13 cellular contexts compared by ENCODE assay signal in genomic region chr6:137350857-137351256, GRCh38.
DNase-seq lines count a peak whose midpoint lies in the region; ATAC-seq and TF ChIP-seq lines count a peak whose summit lies in the region.
"Had no signal": no experiment of that assay in that cellular context is flagged by ENCODE, and none has a peak within 500 bp of the region (broad histone marks: within the 10 kb centered on the region; RNA-seq: fewer than 3 reads in every experiment).

No MANE protein-coding gene starts in this region.

- peaks cover 5% of the 10 kb centered on the region for H3K27me3 Mint-ChIP-seq in activated T-helper 1 cell treated with anti-CD3 and anti-CD28 coated beads, Interleukin-12 subunit alpha, Interleukin-12 subunit beta, Interleukin-2, Interleukin-4 antibody, amounts not matched to agents 30 ng/mL and 10 ng/mL and 1 ng/mL, durations not matched to agents 14 hours and 24 hours and 36 hours (ENCODE audit: insufficient read depth)
- H3K27me3 Mint-ChIP-seq: CD4-positive, alpha-beta T cell; IgD-negative memory B cell had no signal

- H3K4me1 Mint-ChIP-seq in activated T-helper 1 cell treated with anti-CD3 and anti-CD28 coated beads, Interleukin-12 subunit alpha, Interleukin-12 subunit beta, Interleukin-2, Interleukin-4 antibody, amounts not matched to agents 30 ng/mL and 10 ng/mL and 1 ng/mL, durations not matched to agents 14 hours and 24 hours and 36 hours (ENCODE audit: low read depth), result peaks cover 21% of the 10 kb centered on the region
- H3K4me1 Mint-ChIP-seq: GM23338 had no signal

- H3K4me2 ChIP-seq in OCI-LY7 (ENCODE audit: low read length), result no peak overlapping the region
- H3K4me2 ChIP-seq: GM23338 had no signal

- no peaks in the 10 kb centered on the region for H3K9me3 Mint-ChIP-seq in activated T-helper 1 cell treated with anti-CD3 and anti-CD28 coated beads, Interleukin-12 subunit alpha, Interleukin-12 subunit beta, Interleukin-2, Interleukin-4 antibody, amounts not matched to agents 30 ng/mL and 10 ng/mL and 1 ng/mL, durations not matched to agents 14 hours and 24 hours and 36 hours
- H3K9me3 Mint-ChIP-seq: CD4-positive, alpha-beta T cell; GM23338; IgD-negative memory B cell had no signal

- DNase-seq in OCI-LY7 (ENCODE audit: low spot score), result no peak
- no peak for DNase-seq in right lobe of liver
- DNase-seq in NCI-H2196 treated with DMSO at 0.1 percent for 48 hours (lab: John Stamatoyannopoulos, UW; ENCODE audit: unreplicated experiment), result no peak
- no peak for DNase-seq in activated T-helper 1 cell treated with anti-CD3 and anti-CD28 coated beads, Interleukin-12 subunit alpha, Interleukin-12 subunit beta, Interleukin-2, Interleukin-4 antibody, amounts not matched to agents 30 ng/mL and 10 ng/mL and 1 ng/mL, durations not matched to agents 14 hours and 24 hours and 36 hours (ENCODE audit: low spot score)
- DNase-seq: ACHN; BE2C; Caco-2; CD4-positive, alpha-beta T cell; HCEC 1CT had no signal

- BruUV-seq in OCI-LY7 (replicated peaks; lab: Mats Ljungman, UMichigan), result no TSS peak

- no peaks in the 10 kb centered on the region for H3K36me3 Mint-ChIP-seq in activated T-helper 1 cell treated with anti-CD3 and anti-CD28 coated beads, Interleukin-12 subunit alpha, Interleukin-12 subunit beta, Interleukin-2, Interleukin-4 antibody, amounts not matched to agents 30 ng/mL and 10 ng/mL and 1 ng/mL, durations not matched to agents 14 hours and 24 hours and 36 hours (ENCODE audit: low read depth)

- no peaks in the 10 kb centered on the region for H3K27me3 ChIP-seq in right lobe of liver

- no peaks in the 10 kb centered on the region for H3K79me2 ChIP-seq in OCI-LY7 (ENCODE audit: insufficient read depth, low read depth, low read length)

- H3K4me1 ChIP-seq in OCI-LY7 (ENCODE audit: insufficient read depth, low read length, poor library complexity, severe bottlenecking) (peaks cover 36% of the 10 kb centered on the region), right lobe of liver (peaks cover 0 to 46% (median 11%) of the 10 kb centered on the region in 4 donors)
- H3K4me1 ChIP-seq: BE2C had no signal

- H2AFZ ChIP-seq in OCI-LY7 (ENCODE audit: low read length), result peak overlapping the region; percentile 69; the same call in 1 of the 2 replicates

- H3K27ac Mint-ChIP-seq in activated T-helper 1 cell treated with anti-CD3 and anti-CD28 coated beads, Interleukin-12 subunit alpha, Interleukin-12 subunit beta, Interleukin-2, Interleukin-4 antibody, amounts not matched to agents 30 ng/mL and 10 ng/mL and 1 ng/mL, durations not matched to agents 14 hours and 24 hours and 36 hours, result no peak overlapping the region
- H3K27ac Mint-ChIP-seq: CD4-positive, alpha-beta T cell; GM23338; IgD-negative memory B cell had no signal

- WGBS in right lobe of liver (ENCODE audit: insufficient coverage, low coverage, low lambda C conversion rate, missing lambda C conversion rate), result 41% methylated on average over 2 of the region's 2 CpGs

- intact Hi-C loops in OCI-LY7 (cut with micrococcal nuclease; ENCODE audit: unreplicated experiment) (no loop called here), right lobe of liver (cut with DNase I) (no loop called here)
- intact Hi-C loops in activated T-helper 1 cell treated with anti-CD3 and anti-CD28 coated beads, Interleukin-12 subunit alpha, Interleukin-12 subunit beta, Interleukin-2, Interleukin-4 antibody, amounts not matched to agents 30 ng/mL and 10 ng/mL and 1 ng/mL, durations not matched to agents 14 hours and 24 hours and 36 hours (cut with micrococcal nuclease), result no loop called here

- POLR2A ChIA-PET in OCI-LY7 (lab: Charles Lee), result interaction anchor here (0.6 to 3.1 kb wide), 4 partner anchors 10 to 280 kb away, joined by 4 to 11 read pairs (median 6); no protein-coding TSS in a partner anchor

- no peak for TF ChIP-seq CTCF in OCI-LY7 (conservative IDR thresholded peaks at IDR 0.05; ENCODE audit: low read length)
- no peak for TF ChIP-seq CTCF in right lobe of liver (IDR thresholded peaks at IDR 0.05)

- CTCF ChIA-PET in OCI-LY7 (lab: Charles Lee; ENCODE audit: unreplicated experiment), result no interaction called here

- H4K20me1 ChIP-seq in OCI-LY7 (ENCODE audit: insufficient read depth, low read length), result no peaks in the 10 kb centered on the region

- H3K36me3 ChIP-seq in OCI-LY7 (ENCODE audit: insufficient read depth, low read length) (no peaks in the 10 kb centered on the region), right lobe of liver (no peaks in the 10 kb centered on the region)
- H3K36me3 ChIP-seq: BE2C had no signal

- ATAC-seq in right lobe of liver (no peak), GM21447 (IDR thresholded peaks at IDR 0.05; ENCODE audit: unreplicated experiment) (no peak)
- ATAC-seq: GM23338 had no signal

- no peaks in the 10 kb centered on the region for H3K9me2 ChIP-seq in OCI-LY7 (ENCODE audit: insufficient read depth, low read length)

- no peak overlapping the region for H3K4me3 Mint-ChIP-seq in activated T-helper 1 cell treated with anti-CD3 and anti-CD28 coated beads, Interleukin-12 subunit alpha, Interleukin-12 subunit beta, Interleukin-2, Interleukin-4 antibody, amounts not matched to agents 30 ng/mL and 10 ng/mL and 1 ng/mL, durations not matched to agents 14 hours and 24 hours and 36 hours
- H3K4me3 Mint-ChIP-seq: CD4-positive, alpha-beta T cell; GM23338; IgD-negative memory B cell had no signal

- no peak overlapping the region for H3K4me3 ChIP-seq in OCI-LY7 (ENCODE audit: low read depth, low read length, poor library complexity, severe bottlenecking)
- no peak overlapping the region for H3K4me3 ChIP-seq in right lobe of liver
- H3K4me3 ChIP-seq: GM23338 had no signal

- H3K27ac ChIP-seq in OCI-LY7 (ENCODE audit: low read depth, low read length, poor library complexity, severe bottlenecking) (no peak overlapping the region), cingulate gyrus (ENCODE audit: low read depth, low read length) (peak overlapping the region; percentile 98), right lobe of liver (peak overlapping the region in 2 of 3 donors; percentile 65 to 76)

- no peak for TF ChIP-seq POLR2A in right lobe of liver (IDR thresholded peaks at IDR 0.05)

- H3K9me3 ChIP-seq in OCI-LY7 (ENCODE audit: low read length), result no peaks in the 10 kb centered on the region
- no peaks in the 10 kb centered on the region for H3K9me3 ChIP-seq in right lobe of liver
- H3K9me3 ChIP-seq: BE2C, Caco-2 had no signal
